ENCODE assay signal across 8 cellular contexts in the genomic region with DNA sequence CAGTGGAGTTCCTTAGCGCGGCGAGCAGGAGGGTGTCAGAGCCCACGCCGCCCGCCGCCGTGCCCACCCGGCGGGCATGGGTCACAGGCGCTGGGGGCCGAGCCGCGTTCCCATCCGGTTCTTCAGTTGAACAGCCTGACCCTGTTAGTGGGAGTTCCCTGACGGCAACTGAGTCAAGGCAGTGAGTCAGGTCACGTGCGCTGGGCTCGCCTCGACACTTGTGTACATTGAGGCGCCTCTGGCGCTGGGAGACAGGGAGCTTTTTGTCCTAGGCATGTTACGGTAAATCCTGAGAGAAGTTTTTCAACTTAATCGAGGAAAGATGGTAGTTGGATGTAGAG. TPM values are rescaled to one million over a fixed set of nuclear protein-coding genes. Genes with fewer than 3 reads are reported as not detected.
A peak's percentile ranks its signal among the peaks of the same experiment; 100 is the strongest.
DNase-seq lines count a peak whose midpoint lies in the region; ATAC-seq and TF ChIP-seq lines count a peak whose summit lies in the region.

No MANE protein-coding gene starts in this region.

- no peak for TF ChIP-seq CTCF in cardiac muscle cell (IDR thresholded peaks at IDR 0.05; ENCODE audit: low read depth, low read length)
- TF ChIP-seq CTCF in ovary (IDR thresholded peaks at IDR 0.05): no peak
- TF ChIP-seq CTCF in transverse colon (IDR thresholded peaks at IDR 0.05): no peak

- intact Hi-C loops in ovary (cut with DNase I): loop anchor here in 1 of 4 donors (5.0 kb wide), 1 partner anchor 44 kb away; no protein-coding TSS in a partner anchor
- intact Hi-C loops in transverse colon (cut with DNase I; ENCODE audit: low total_unique reads): loop anchor here (10.0 kb wide), 1 partner anchor 58 kb away; no protein-coding TSS in a partner anchor

- TF ChIP-seq EP300 in ovary (IDR thresholded peaks at IDR 0.05) (no peak), transverse colon (IDR thresholded peaks at IDR 0.05; ENCODE audit: low read depth) (no peak)

- in situ Hi-C loops in SK-MEL-5 (cut with HindIII; ENCODE audit: low pct_unique_long_range_greater_than_20kb, low sequenced_read_pairs) (no loop called here), transverse colon (cut with MboI; ENCODE audit: low pct_ligation_motif_present in 1 of 4, low pct_unique_long_range_greater_than_20kb in 1 of 4, low sequenced_read_pairs in 3 of 4) (no loop called here)

- H3K4me3 ChIP-seq in adipocyte (ENCODE audit: low read length) (peak overlapping the region; percentile 91), cardiac muscle cell (peak overlapping the region; percentile 93), ovary (peak overlapping the region; percentile 85), transverse colon (peak overlapping the region; percentile 82 to 99 (median 88))

- peaks cover 43% of the 10 kb centered on the region for H3K4me1 ChIP-seq in adipocyte (ENCODE audit: control insufficient read depth, insufficient read depth, low read length)
- peaks cover 28% of the 10 kb centered on the region for H3K4me1 ChIP-seq in cardiac muscle cell (ENCODE audit: low read depth)
- H3K4me1 ChIP-seq in ovary (ENCODE audit: insufficient read depth): peaks cover 12% of the 10 kb centered on the region
- peaks cover 16 to 45% (median 30%) of the 10 kb centered on the region in 4 donors for H3K4me1 ChIP-seq in transverse colon

- peak overlapping the region; percentile 97 for H3K9ac ChIP-seq in adipocyte (ENCODE audit: low read length)

- H3K9me3 ChIP-seq in adipocyte (ENCODE audit: control insufficient read depth, low read length) (no peaks in the 10 kb centered on the region), cardiac muscle cell (ENCODE audit: low read depth) (no peaks in the 10 kb centered on the region), ovary (no peaks in the 10 kb centered on the region), transverse colon (no peaks in the 10 kb centered on the region)

- H3K27ac ChIP-seq in cardiac muscle cell (peak overlapping the region; percentile 99), ovary (peak overlapping the region; percentile 78 to 94), transverse colon (peak overlapping the region; percentile 92 to 99 (median 94))

- 0 to 1% (median 0%) methylated on average over 21 to 24 of the region's 24 CpGs for WGBS in ovary, 3 donors
- WGBS in transverse colon (ENCODE audit: low coverage in 1 of 2), 2 donors: 0 to 1% methylated on average over 1 to 16 of the region's 24 CpGs

- TF ChIP-seq POLR2A in ovary (IDR thresholded peaks at IDR 0.05) (no peak), transverse colon (IDR thresholded peaks at IDR 0.05) (no peak)

- peak; percentile 13 for ATAC-seq in HG02943 (IDR thresholded peaks at IDR 0.05; ENCODE audit: low read depth, unreplicated experiment)

- DNase-seq in EH (ENCODE audit: low read depth): peak; percentile 75
- DNase-seq in SK-MEL-5 (ENCODE audit: low read depth, low spot score): peak; percentile 84
- DNase-seq in adipocyte (ENCODE audit: low read depth): peak; percentile 89
- DNase-seq in cardiac muscle cell (ENCODE audit: low read depth in 1 of 2, low spot score in 1 of 2): peak; percentile 46 to 68
- DNase-seq in ovary: peak in 4 of 5 donors; percentile 36 to 57 (median 46)
- DNase-seq in transverse colon: peak; percentile 73
- DNase-seq in GM19240 (ENCODE audit: insufficient read length, low spot score): no peak

- H3K36me3 ChIP-seq in adipocyte (ENCODE audit: control insufficient read depth, insufficient read depth, low read length, severe bottlenecking) (no peaks in the 10 kb centered on the region), cardiac muscle cell (no peaks in the 10 kb centered on the region), ovary (no peaks in the 10 kb centered on the region), transverse colon (no peaks in the 10 kb centered on the region)

- no peaks in the 10 kb centered on the region for H3K27me3 ChIP-seq in adipocyte (replicated peaks; ENCODE audit: control insufficient read depth, insufficient read depth, low read length)
- no peaks in the 10 kb centered on the region for H3K27me3 ChIP-seq in cardiac muscle cell
- H3K27me3 ChIP-seq in ovary: no peaks in the 10 kb centered on the region
- H3K27me3 ChIP-seq in transverse colon: no peaks in the 10 kb centered on the region

RNA-seq across cellular contexts. Expression of gene RAB7A, which starts 0.7 kb away (rescaled TPM):
- total RNA-seq in SK-MEL-5 (2014; rRNA removed; shearing (Covaris generic)): 142 and 157 TPM in 2 replicates
- 514 and 552 TPM in 2 replicates for polyA plus RNA-seq in SK-MEL-5 (2015; cell fraction: cytosol; rRNA removed)
- polyA plus RNA-seq in SK-MEL-5 (2015; cell fraction: nucleus; rRNA removed): 72.6 and 78.9 TPM in 2 replicates
- total RNA-seq in cardiac muscle cell (62.3 and 68.1 TPM in 2 replicates), ovary (100 to 1,000 TPM in 5 of 7 donors, 10 to 100 TPM in 2; 70.1 to 253 (median 213) TPM), transverse colon (100 to 1,000 TPM in 2 of 4 donors, 10 to 100 TPM in 2; 45.0 to 121 (median 101) TPM)
- polyA plus RNA-seq in cardiac muscle cell (189 TPM in 2 replicates), ovary (100 to 1,000 TPM; 136 to 320 TPM)
